ENCODE assay signal across 22 cellular contexts in genomic region chr1:112651205-112651604, GRCh38. TPM values are rescaled to one million over a fixed set of nuclear protein-coding genes. Genes with fewer than 3 reads are reported as not detected.
DNase-seq lines count a peak whose midpoint lies in the region; ATAC-seq and TF ChIP-seq lines count a peak whose summit lies in the region.
"Had no signal": no experiment of that assay in that cellular context is flagged by ENCODE, and none has a peak within 500 bp of the region (broad histone marks: within the 10 kb centered on the region; RNA-seq: fewer than 3 reads in every experiment).

No MANE protein-coding gene starts in this region.

- peaks cover 42% of the 10 kb centered on the region for H3K36me3 ChIP-seq in Panc1 (ENCODE audit: control insufficient read depth, insufficient read depth, low read length)

- CTCF ChIA-PET in activated naive CD4-positive, alpha-beta T cell treated with anti-CD3 and anti-CD28 coated beads for 36 hours (lab: Charles Lee): interaction anchor here (0.9 kb wide), 1 partner anchor 21 kb away, joined by 3 read pairs; no protein-coding TSS in a partner anchor
- CTCF ChIA-PET in activated naive CD4-positive, alpha-beta T cell treated with anti-CD3 and anti-CD28 coated beads, Interleukin-2, amount 10 ng/mL, durations not matched to agents 7 days and 5 days (lab: Charles Lee): interaction anchor here (0.8 kb wide), 1 partner anchor 17 kb away, joined by 4 read pairs; no protein-coding TSS in a partner anchor
- CTCF ChIA-PET in Panc1 (lab: Charles Lee): no interaction called here

- no peak overlapping the region for H3K27ac ChIP-seq in Panc1 (ENCODE audit: low read length)
- H3K27ac ChIP-seq: BLaER1 treated with 17β-estradiol and CSF1 and Interleukin-3, amounts not matched to agents 10 nM and 100 nM; HL-60; testis; WERI-Rb-1 had no signal

- H3K4me3 ChIP-seq in Panc1 (ENCODE audit: low read depth in 2 of 2, low read length in 2 of 2): no peak overlapping the region
- H3K4me3 ChIP-seq: BLaER1 treated with 17β-estradiol and CSF1 and Interleukin-3, amounts not matched to agents 10 nM and 100 nM; GM23338; testis had no signal

- no peaks in the 10 kb centered on the region for H3K27me3 Mint-ChIP-seq in activated naive CD4-positive, alpha-beta T cell treated with anti-CD3 and anti-CD28 coated beads for 36 hours (ENCODE audit: low read depth)
- no peaks in the 10 kb centered on the region for H3K27me3 Mint-ChIP-seq in activated naive CD4-positive, alpha-beta T cell treated with anti-CD3 and anti-CD28 coated beads, Interleukin-2, amount 10 ng/mL, durations not matched to agents 7 days and 5 days
- H3K27me3 Mint-ChIP-seq in natural killer cell (ENCODE audit: low read depth in 2 of 2): no peaks in the 10 kb centered on the region

- no peaks in the 10 kb centered on the region for H3K27me3 ChIP-seq in Panc1 (ENCODE audit: control insufficient read depth, insufficient read depth, low read length)
- H3K27me3 ChIP-seq: BLaER1 treated with 17β-estradiol and CSF1 and Interleukin-3, amounts not matched to agents 10 nM and 100 nM; testis had no signal

- in situ Hi-C loops in Panc1 (cut with HindIII; ENCODE audit: low pct_unique_long_range_greater_than_20kb, low sequenced_read_pairs): no loop called here

- TSS peak; percentile 41 for BruUV-seq in Panc1 (replicated peaks; lab: Mats Ljungman, UMichigan)

- H3K9me3 Mint-ChIP-seq in activated naive CD4-positive, alpha-beta T cell treated with anti-CD3 and anti-CD28 coated beads for 36 hours: no peaks in the 10 kb centered on the region
- no peaks in the 10 kb centered on the region for H3K9me3 Mint-ChIP-seq in activated naive CD4-positive, alpha-beta T cell treated with anti-CD3 and anti-CD28 coated beads, Interleukin-2, amount 10 ng/mL, durations not matched to agents 7 days and 5 days
- no peaks in the 10 kb centered on the region for H3K9me3 Mint-ChIP-seq in natural killer cell
- H3K9me3 Mint-ChIP-seq: GM23338, nephron had no signal

- no peaks in the 10 kb centered on the region for H3K4me1 ChIP-seq in Panc1 (ENCODE audit: control insufficient read depth, insufficient read depth, low read length)
- H3K4me1 ChIP-seq: BLaER1 treated with 17β-estradiol and CSF1 and Interleukin-3, amounts not matched to agents 10 nM and 100 nM; testis had no signal

- no peak overlapping the region for H3K4me3 Mint-ChIP-seq in activated naive CD4-positive, alpha-beta T cell treated with anti-CD3 and anti-CD28 coated beads for 36 hours
- H3K4me3 Mint-ChIP-seq in activated naive CD4-positive, alpha-beta T cell treated with anti-CD3 and anti-CD28 coated beads, Interleukin-2, amount 10 ng/mL, durations not matched to agents 7 days and 5 days: no peak overlapping the region
- H3K4me3 Mint-ChIP-seq in natural killer cell: no peak overlapping the region
- H3K4me3 Mint-ChIP-seq: GM23338, nephron had no signal

- ATAC-seq in Panc1 (no peak), natural killer cell (no peak), HG02885 (IDR thresholded peaks at IDR 0.05; ENCODE audit: poor library complexity, unreplicated experiment) (no peak)
- ATAC-seq: GM23338, sciatic nerve had no signal

- no peaks in the 10 kb centered on the region for H3K9me3 ChIP-seq in Panc1 (ENCODE audit: control insufficient read depth, insufficient read depth, low read depth, low read length)
- H3K9me3 ChIP-seq: BLaER1 treated with 17β-estradiol and CSF1 and Interleukin-3, amounts not matched to agents 10 nM and 100 nM; testis had no signal

- intact Hi-C loops in activated naive CD4-positive, alpha-beta T cell treated with anti-CD3 and anti-CD28 coated beads for 36 hours (cut with micrococcal nuclease): no loop called here
- intact Hi-C loops in Panc1 (cut with micrococcal nuclease; ENCODE audit: unreplicated experiment) (no loop called here), natural killer cell (cut with micrococcal nuclease) (no loop called here)

- H3K36me3 Mint-ChIP-seq in activated naive CD4-positive, alpha-beta T cell treated with anti-CD3 and anti-CD28 coated beads for 36 hours (ENCODE audit: low read depth): peaks cover 38% of the 10 kb centered on the region
- peaks cover 55% of the 10 kb centered on the region for H3K36me3 Mint-ChIP-seq in activated naive CD4-positive, alpha-beta T cell treated with anti-CD3 and anti-CD28 coated beads, Interleukin-2, amount 10 ng/mL, durations not matched to agents 7 days and 5 days
- H3K36me3 Mint-ChIP-seq in natural killer cell: no peaks in the 10 kb centered on the region

- no peak for DNase-seq in activated naive CD4-positive, alpha-beta T cell treated with anti-CD3 and anti-CD28 coated beads for 36 hours
- DNase-seq in activated naive CD4-positive, alpha-beta T cell treated with anti-CD3 and anti-CD28 coated beads, Interleukin-2, amount 10 ng/mL, durations not matched to agents 7 days and 5 days: no peak
- DNase-seq in Panc1 (ENCODE audit: low read depth, low spot score): no peak
- DNase-seq in natural killer cell: no peak
- DNase-seq in MV-4-11 (lab: John Stamatoyannopoulos, UW): no peak
- DNase-seq: activated CD4-positive, alpha-beta T cell treated with anti-CD3 and anti-CD28 coated beads, Interleukin-2, amount 50 U/mL, for 48 hours; amniotic stem cell; cortex of kidney; DMS153; GF-D8; head of caudate nucleus; NCI-H1436 treated with DMSO at 0.1 percent for 48 hours; NCI-H510A treated with DMSO at 0.1 percent for 48 hours; NK-92 treated with Interleukin-12 subunit alpha and Interleukin-12 subunit beta, amount 100 ng/mL, for 24 hours; testis; WERI-Rb-1 had no signal

- H3K4me1 Mint-ChIP-seq in activated naive CD4-positive, alpha-beta T cell treated with anti-CD3 and anti-CD28 coated beads for 36 hours (ENCODE audit: low read depth): peaks cover 15% of the 10 kb centered on the region
- peaks cover 10% of the 10 kb centered on the region for H3K4me1 Mint-ChIP-seq in activated naive CD4-positive, alpha-beta T cell treated with anti-CD3 and anti-CD28 coated beads, Interleukin-2, amount 10 ng/mL, durations not matched to agents 7 days and 5 days
- peaks cover 15 to 22% of the 10 kb centered on the region in 2 donors for H3K4me1 Mint-ChIP-seq in natural killer cell
- H3K4me1 Mint-ChIP-seq: GM23338, nephron had no signal

- peak overlapping the region; percentile 57 for H3K27ac Mint-ChIP-seq in activated naive CD4-positive, alpha-beta T cell treated with anti-CD3 and anti-CD28 coated beads for 36 hours
- H3K27ac Mint-ChIP-seq in activated naive CD4-positive, alpha-beta T cell treated with anti-CD3 and anti-CD28 coated beads, Interleukin-2, amount 10 ng/mL, durations not matched to agents 7 days and 5 days: no peak overlapping the region
- peak overlapping the region; percentile 32 to 49 for H3K27ac Mint-ChIP-seq in natural killer cell
- H3K27ac Mint-ChIP-seq: GM23338, nephron had no signal

- POLR2A ChIA-PET in Panc1 (lab: Charles Lee): no interaction called here

- TF ChIP-seq CTCF in Panc1 (IDR thresholded peaks at IDR 0.05) (no peak), natural killer cell (IDR thresholded peaks at IDR 0.05) (no peak)

RNA-seq across cellular contexts. Expression of gene MOV10, which starts 23.3 kb away (rescaled TPM):
- total RNA-seq in activated naive CD4-positive, alpha-beta T cell treated with anti-CD3 and anti-CD28 coated beads for 36 hours: 10 to 100 TPM; 46.0 to 48.8 TPM
- total RNA-seq in Panc1 (2021; ENCODE audit: unreplicated experiment): 106 TPM
- 88.0 TPM for polyA plus RNA-seq in Panc1 (2012; ENCODE audit: insufficient read length)
- 100 to 1,000 TPM in 2 of 3 donors, 10 to 100 TPM in 1; 87.9 to 124 (median 119) TPM for total RNA-seq in natural killer cell

RNA-seq across cellular contexts. Expression of gene CAPZA1, which starts 31.6 kb away (rescaled TPM):
- total RNA-seq in activated naive CD4-positive, alpha-beta T cell treated with anti-CD3 and anti-CD28 coated beads for 36 hours: 100 to 1,000 TPM; 231 to 242 TPM
- total RNA-seq in Panc1 (2021; ENCODE audit: unreplicated experiment) (128 TPM), natural killer cell (100 to 1,000 TPM; 231 to 244 (median 233) TPM)
- 101 TPM for polyA plus RNA-seq in Panc1 (2012; ENCODE audit: insufficient read length)

RNA-seq across cellular contexts. Expression of gene ST7L, which starts 32.3 kb away (rescaled TPM):
- 10 to 100 TPM; 12.1 to 16.4 TPM for total RNA-seq in activated naive CD4-positive, alpha-beta T cell treated with anti-CD3 and anti-CD28 coated beads for 36 hours
- total RNA-seq in Panc1 (2021; ENCODE audit: unreplicated experiment) (13.4 TPM), natural killer cell (10 to 100 TPM; 23.5 to 32.3 (median 30.1) TPM)
- 12.6 TPM for polyA plus RNA-seq in Panc1 (2012; ENCODE audit: insufficient read length)

RNA-seq across cellular contexts. Expression of gene RHOC, which starts 55.7 kb away (rescaled TPM):
- 10 to 100 TPM; 36.3 to 37.3 TPM for total RNA-seq in activated naive CD4-positive, alpha-beta T cell treated with anti-CD3 and anti-CD28 coated beads for 36 hours
- total RNA-seq in Panc1 (2021; ENCODE audit: unreplicated experiment) (197 TPM), natural killer cell (100 to 1,000 TPM; 161 to 199 (median 195) TPM)
- polyA plus RNA-seq in Panc1 (2012; ENCODE audit: insufficient read length): 427 TPM
